18 cellular contexts compared by ENCODE assay signal in the genomic region with DNA sequence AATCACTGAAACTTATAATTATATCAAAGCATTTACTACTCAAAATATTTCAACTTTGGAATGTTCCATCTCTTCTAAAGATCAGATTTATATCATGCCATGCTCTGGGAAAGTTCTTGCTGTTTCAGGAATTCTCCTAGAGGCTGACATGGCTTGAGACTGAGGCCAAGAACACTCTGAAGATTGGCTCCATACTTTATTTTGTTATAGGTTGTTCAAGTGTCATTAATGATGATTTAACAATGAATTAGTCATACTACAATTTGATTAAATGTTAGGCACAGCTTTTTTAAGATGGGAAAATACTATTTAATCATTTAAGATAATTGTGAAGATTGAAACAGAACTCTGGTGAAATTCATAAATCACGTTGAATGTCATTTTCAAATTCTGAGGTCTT.
A peak's percentile ranks its signal among the peaks of the same experiment; 100 is the strongest.
DNase-seq lines count a peak whose midpoint lies in the region; ATAC-seq, FAIRE-seq and TF ChIP-seq lines count a peak whose summit lies in the region.
"Had no signal": no experiment of that assay in that cellular context is flagged by ENCODE, and none has a peak within 500 bp of the region (broad histone marks: within the 10 kb centered on the region; RNA-seq: fewer than 3 reads in every experiment).

No MANE protein-coding gene starts in this region.

- H3F3A ChIP-seq in PC-3 (ENCODE audit: low read length, unreplicated experiment) (no peaks in the 10 kb centered on the region), MM.1S (ENCODE audit: insufficient read depth, low read length) (no peaks in the 10 kb centered on the region)

- H3K4me3 ChIP-seq in A549, result no peak overlapping the region
- H3K4me3 ChIP-seq in adipocyte (ENCODE audit: low read length), result no peak overlapping the region
- H3K4me3 ChIP-seq in left ventricle myocardium inferior, result no peak overlapping the region
- H3K4me3 ChIP-seq in PC-3 (ENCODE audit: low read length), result no peak overlapping the region
- no peak overlapping the region for H3K4me3 ChIP-seq in MM.1S (ENCODE audit: low read length)
- H3K4me3 ChIP-seq: BLaER1 treated with 17β-estradiol and CSF1 and Interleukin-3, amounts not matched to agents 10 nM and 100 nM; HAP-1 had no signal

- H3K4me3 Mint-ChIP-seq in HFFc6, result no peak overlapping the region
- H3K4me3 Mint-ChIP-seq: B cell; CD8-positive, alpha-beta memory T cell had no signal

- H3K4me1 Mint-ChIP-seq in HFFc6 (ENCODE audit: low read depth), result peaks cover 62% of the 10 kb centered on the region
- H3K4me1 Mint-ChIP-seq: B cell; CD8-positive, alpha-beta memory T cell had no signal

- no peaks in the 10 kb centered on the region for H3K79me2 ChIP-seq in PC-3 (ENCODE audit: low read length)
- H3K79me2 ChIP-seq in MM.1S (ENCODE audit: low read length), result no peaks in the 10 kb centered on the region

- H4K20me1 ChIP-seq in PC-3 (ENCODE audit: low read length), result no peaks in the 10 kb centered on the region
- no peaks in the 10 kb centered on the region for H4K20me1 ChIP-seq in MM.1S (ENCODE audit: insufficient read depth, low read length)
- H4K20me1 ChIP-seq: BLaER1 treated with 17β-estradiol and CSF1 and Interleukin-3, amounts not matched to agents 10 nM and 100 nM had no signal

- no peak for TF ChIP-seq POLR2A in A549 (IDR thresholded peaks at IDR 0.05; ENCODE audit: low read length)

- intact Hi-C loops in left ventricle myocardium inferior (cut with micrococcal nuclease) (no loop called here), PC-3 (cut with micrococcal nuclease) (no loop called here)

- H3K27me3 ChIP-seq in adipocyte (replicated peaks; ENCODE audit: control insufficient read depth, insufficient read depth, low read length), result no peaks in the 10 kb centered on the region
- no peaks in the 10 kb centered on the region for H3K27me3 ChIP-seq in left ventricle myocardium inferior (ENCODE audit: low read depth)
- H3K27me3 ChIP-seq in PC-3 (ENCODE audit: low read length), result no peaks in the 10 kb centered on the region
- no peaks in the 10 kb centered on the region for H3K27me3 ChIP-seq in MM.1S (replicated peaks; ENCODE audit: insufficient read depth, low read length)
- H3K27me3 ChIP-seq: BLaER1 treated with 17β-estradiol and CSF1 and Interleukin-3, amounts not matched to agents 10 nM and 100 nM had no signal

- DNase-seq in A549 (ENCODE audit: low read depth in 1 of 2, low spot score in 1 of 2), result no peak
- no peak for DNase-seq in HFFc6
- DNase-seq in adipocyte (ENCODE audit: low read depth), result peak; percentile 32
- DNase-seq in left ventricle myocardium inferior, result no peak
- no peak for DNase-seq in PC-3
- DNase-seq in MM.1S, result no peak
- DNase-seq: Caco-2; CD8-positive, alpha-beta memory T cell; GDM1 had no signal

- FAIRE-seq in A549 (lab: Jason Lieb, UNC), result peak; percentile 23
- FAIRE-seq in islet of Langerhans (lab: Jason Lieb, UNC), result peak; percentile 58
- FAIRE-seq: GM12892, GM18507 had no signal

- POLR2A ChIA-PET in A549 (lab: Yijun Ruan, JAX), result no interaction called here
- POLR2A ChIA-PET in PC-3 (lab: Charles Lee; ENCODE audit: unreplicated experiment), result no interaction called here

- no peaks in the 10 kb centered on the region; the same call in none of the 2 replicates for H3K9me3 Mint-ChIP-seq in HFFc6

- no TSS peak for BruUV-seq in PC-3 (replicated peaks; lab: Mats Ljungman, UMichigan)

- H3K9me3 ChIP-seq in A549, result no peaks in the 10 kb centered on the region
- H3K9me3 ChIP-seq in adipocyte (ENCODE audit: control insufficient read depth, low read length), result no peaks in the 10 kb centered on the region
- H3K9me3 ChIP-seq in left ventricle myocardium inferior (replicated peaks), result peaks cover 8% of the 10 kb centered on the region
- no peaks in the 10 kb centered on the region for H3K9me3 ChIP-seq in PC-3 (ENCODE audit: low read length)
- no peaks in the 10 kb centered on the region for H3K9me3 ChIP-seq in MM.1S (replicated peaks; ENCODE audit: insufficient read depth, low read length)
- H3K9me3 ChIP-seq: Caco-2, HAP-1 had no signal

- H3K27ac Mint-ChIP-seq in HFFc6, result peak overlapping the region; percentile 53
- H3K27ac Mint-ChIP-seq: B cell; CD8-positive, alpha-beta memory T cell had no signal

- TF ChIP-seq CTCF in A549 (IDR thresholded peaks at IDR 0.05), result no peak
- no peak for TF ChIP-seq CTCF in HFFc6 (IDR thresholded peaks at IDR 0.05)
- TF ChIP-seq CTCF in left ventricle myocardium inferior (IDR thresholded peaks at IDR 0.05; ENCODE audit: borderline replicate concordance), result no peak
- no peak for TF ChIP-seq CTCF in PC-3 (conservative IDR thresholded peaks at IDR 0.05; ENCODE audit: low read depth, low read length)
- no peak for TF ChIP-seq CTCF in MM.1S (IDR thresholded peaks at IDR 0.05; ENCODE audit: low read length)

- 87% methylated on average over 1 of the region's 1 CpG for WGBS in A549 (ENCODE audit: missing lambda C conversion rate)

- no peaks in the 10 kb centered on the region for H3K9me2 ChIP-seq in PC-3 (replicated peaks; ENCODE audit: low read length)
- H3K9me2 ChIP-seq in MM.1S (replicated peaks; ENCODE audit: insufficient read depth, low read length), result no peaks in the 10 kb centered on the region

- H3K27ac ChIP-seq in A549 (no peak overlapping the region), left ventricle myocardium inferior (replicated peaks) (no peak overlapping the region), PC-3 (ENCODE audit: low read length) (no peak overlapping the region), MM.1S (ENCODE audit: low read length) (no peak overlapping the region)
- H3K27ac ChIP-seq: 22Rv1; BLaER1 treated with 17β-estradiol and CSF1 and Interleukin-3, amounts not matched to agents 10 nM and 100 nM; KMS-11 had no signal

- H3K36me3 ChIP-seq in adipocyte (ENCODE audit: control insufficient read depth, insufficient read depth, low read length, severe bottlenecking) (no peaks in the 10 kb centered on the region), left ventricle myocardium inferior (no peaks in the 10 kb centered on the region), PC-3 (ENCODE audit: low read depth, low read length) (no peaks in the 10 kb centered on the region), MM.1S (replicated peaks; ENCODE audit: insufficient read depth, low read length) (no peaks in the 10 kb centered on the region)
- H3K36me3 ChIP-seq: BLaER1 treated with 17β-estradiol and CSF1 and Interleukin-3, amounts not matched to agents 10 nM and 100 nM; HAP-1 had no signal

- H3K36me3 Mint-ChIP-seq in HFFc6 (ENCODE audit: low read depth), result peaks cover 91% of the 10 kb centered on the region
- H3K36me3 Mint-ChIP-seq: CD8-positive, alpha-beta memory T cell had no signal

- H3K4me1 ChIP-seq in A549 (peaks cover 22% of the 10 kb centered on the region), adipocyte (ENCODE audit: control insufficient read depth, insufficient read depth, low read length) (peaks cover 16% of the 10 kb centered on the region), left ventricle myocardium inferior (no peaks in the 10 kb centered on the region), PC-3 (ENCODE audit: insufficient read depth, low read length) (peaks cover 3% of the 10 kb centered on the region; the same call in 1 of the 2 replicates), MM.1S (ENCODE audit: low read length) (no peaks in the 10 kb centered on the region)
- H3K4me1 ChIP-seq: Caco-2, HAP-1 had no signal

- H3K4me2 ChIP-seq in A549 (no peak overlapping the region), PC-3 (ENCODE audit: low read length) (no peak overlapping the region), MM.1S (ENCODE audit: low read depth, low read length) (no peak overlapping the region)
- H3K4me2 ChIP-seq: BLaER1 treated with 17β-estradiol and CSF1 and Interleukin-3, amounts not matched to agents 10 nM and 100 nM; KMS-11 had no signal

- ATAC-seq in A549 (no peak), PC-3 (no peak), GM19452 (IDR thresholded peaks at IDR 0.05; ENCODE audit: unreplicated experiment) (no peak)

- H3K9ac ChIP-seq in adipocyte (ENCODE audit: low read length) (no peak overlapping the region), PC-3 (ENCODE audit: low read length) (no peak overlapping the region), MM.1S (ENCODE audit: low read length) (no peak overlapping the region)
- H3K9ac ChIP-seq: BLaER1 treated with 17β-estradiol and CSF1 and Interleukin-3, amounts not matched to agents 10 nM and 100 nM; KMS-11 had no signal

- no peak for TF ChIP-seq EP300 in A549 (IDR thresholded peaks at IDR 0.05)

- CTCF ChIA-PET in A549 (lab: Yijun Ruan, JAX), result no interaction called here
- CTCF ChIA-PET in PC-3 (lab: Charles Lee), result no interaction called here

- peaks cover 17% of the 10 kb centered on the region for H3K27me3 Mint-ChIP-seq in HFFc6 (ENCODE audit: insufficient read depth)
- H3K27me3 Mint-ChIP-seq: B cell had no signal

- no peak for TF ChIP-seq RAD21 in A549 (conservative IDR thresholded peaks at IDR 0.05 in 1 of 2, IDR thresholded peaks at IDR 0.05 in 1 of 2)

- H2AFZ ChIP-seq in PC-3 (ENCODE audit: low read length) (no peak overlapping the region), MM.1S (ENCODE audit: low read length) (no peak overlapping the region)

TF ChIP-seq in A549, 52 proteins besides CTCF, POLR2A, EP300 and RAD21 (continues in another document):
- TF ChIP-seq NFE2L2 (conservative IDR thresholded peaks at IDR 0.05; ENCODE audit: low read length) (no peak), FOSB (CRISPR knock-in tag; IDR thresholded peaks at IDR 0.05) (no peak), CBX2 (IDR thresholded peaks at IDR 0.05; ENCODE audit: borderline replicate concordance, low read depth) (no peak), TP53 (CRISPR knock-in tag; IDR thresholded peaks at IDR 0.05) (no peak)
- TF ChIP-seq, protein P1, sequence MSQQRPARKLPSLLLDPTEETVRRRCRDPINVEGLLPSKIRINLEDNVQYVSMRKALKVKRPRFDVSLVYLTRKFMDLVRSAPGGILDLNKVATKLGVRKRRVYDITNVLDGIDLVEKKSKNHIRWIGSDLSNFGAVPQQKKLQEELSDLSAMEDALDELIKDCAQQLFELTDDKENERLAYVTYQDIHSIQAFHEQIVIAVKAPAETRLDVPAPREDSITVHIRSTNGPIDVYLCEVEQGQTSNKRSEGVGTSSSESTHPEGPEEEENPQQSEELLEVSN (IDR thresholded peaks at IDR 0.05; ENCODE audit: borderline replicate concordance, low read depth), result no peak
- TF ChIP-seq, protein P2, sequence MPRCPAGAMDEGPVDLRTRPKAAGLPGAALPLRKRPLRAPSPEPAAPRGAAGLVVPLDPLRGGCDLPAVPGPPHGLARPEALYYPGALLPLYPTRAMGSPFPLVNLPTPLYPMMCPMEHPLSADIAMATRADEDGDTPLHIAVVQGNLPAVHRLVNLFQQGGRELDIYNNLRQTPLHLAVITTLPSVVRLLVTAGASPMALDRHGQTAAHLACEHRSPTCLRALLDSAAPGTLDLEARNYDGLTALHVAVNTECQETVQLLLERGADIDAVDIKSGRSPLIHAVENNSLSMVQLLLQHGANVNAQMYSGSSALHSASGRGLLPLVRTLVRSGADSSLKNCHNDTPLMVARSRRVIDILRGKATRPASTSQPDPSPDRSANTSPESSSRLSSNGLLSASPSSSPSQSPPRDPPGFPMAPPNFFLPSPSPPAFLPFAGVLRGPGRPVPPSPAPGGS (IDR thresholded peaks at IDR 0.05), result no peak
